Comparison of ENCODE assay signal across 1 cellular context in genomic region chr12:106302401-106303201, GRCh38.
TF ChIP-seq lines count a peak whose summit lies in the region.

Gene TCP11L2 (plus strand): TSS chr12:106302733. CDS start chr12:106311076, 8,343 bp downstream.

TF ChIP-seq in HepG2, 621 proteins besides CTCF, POLR2A, EP300 and RAD21 (continued from another document and continues in another):
- TF ChIP-seq ZNF318 (CRISPR knock-in tag; IDR thresholded peaks at IDR 0.05), result 0 out of 2 replicates have a peak, but pooled peaks have one; percentile 17
- TF ChIP-seq SRF (IDR thresholded peaks at IDR 0.05; ENCODE audit: low read depth, low read length), result no peak
- peak; percentile 14; the same call in 1 of the 2 replicates for TF ChIP-seq NR2F2 (IDR thresholded peaks at IDR 0.05; ENCODE audit: borderline replicate concordance, low read depth)
- no peak; the same call in 1 of the 2 replicates for TF ChIP-seq ZNF564 (CRISPR knock-in tag; IDR thresholded peaks at IDR 0.05)
- TF ChIP-seq ZNF646 (CRISPR knock-in tag; IDR thresholded peaks at IDR 0.05), result no peak
- TF ChIP-seq ZNF557 (CRISPR knock-in tag; IDR thresholded peaks at IDR 0.05), result no peak
- no peak for TF ChIP-seq ETV5 (CRISPR knock-in tag; IDR thresholded peaks at IDR 0.05; ENCODE audit: borderline replicate concordance)
- TF ChIP-seq UBTF (CRISPR knock-in tag; IDR thresholded peaks at IDR 0.05), result peak; percentile 72
- TF ChIP-seq ZNF234 (CRISPR knock-in tag; conservative IDR thresholded peaks at IDR 0.05), result no peak
- peak; percentile 64; the same call in 1 of the 2 replicates for TF ChIP-seq GABPB1 (CRISPR knock-in tag; IDR thresholded peaks at IDR 0.05)
- no peak for TF ChIP-seq ZNF576 (CRISPR knock-in tag; IDR thresholded peaks at IDR 0.05)
- TF ChIP-seq HMGXB4 (CRISPR knock-in tag; IDR thresholded peaks at IDR 0.05; ENCODE audit: borderline replicate concordance in 1 of 2, low read depth in 1 of 2), result peak; percentile 61 to 70
- TF ChIP-seq FOXK2 (IDR thresholded peaks at IDR 0.05), result peak; percentile 99
- no peak for TF ChIP-seq MIER2 (CRISPR knock-in tag; IDR thresholded peaks at IDR 0.05)
- TF ChIP-seq SIX1 (CRISPR knock-in tag; IDR thresholded peaks at IDR 0.05; ENCODE audit: borderline replicate concordance), result no peak
- peak; percentile 58; the same call in 1 of the 2 replicates for TF ChIP-seq PCBP1 (IDR thresholded peaks at IDR 0.05; ENCODE audit: borderline replicate concordance, low read depth, low read length)
- TF ChIP-seq TBP (CRISPR knock-in tag; IDR thresholded peaks at IDR 0.05), result no peak
- TF ChIP-seq NRL (CRISPR knock-in tag; IDR thresholded peaks at IDR 0.05; ENCODE audit: borderline replicate concordance), result peak; percentile 64
- TF ChIP-seq THAP11 (CRISPR knock-in tag; IDR thresholded peaks at IDR 0.05), result peak; percentile 39
- no peak for TF ChIP-seq PRDM15 (CRISPR knock-in tag; IDR thresholded peaks at IDR 0.05)
- peak; percentile 87; the same call in 1 of the 2 replicates for TF ChIP-seq CHCHD3 (CRISPR knock-in tag; IDR thresholded peaks at IDR 0.05)
- 0 out of 2 replicates have a peak, but pooled peaks have one; percentile 39 for TF ChIP-seq GFI1 (CRISPR knock-in tag; IDR thresholded peaks at IDR 0.05; ENCODE audit: borderline replicate concordance)
- peak; percentile 82 for TF ChIP-seq PATZ1 (CRISPR knock-in tag; IDR thresholded peaks at IDR 0.05)
- no peak; the same call in 1 of the 2 replicates for TF ChIP-seq CBFB (CRISPR knock-in tag; IDR thresholded peaks at IDR 0.05)
- no peak for TF ChIP-seq MBD4 (IDR thresholded peaks at IDR 0.05; ENCODE audit: borderline replicate concordance, low read length)
- no peak for TF ChIP-seq KLF6 (CRISPR knock-in tag; IDR thresholded peaks at IDR 0.05)
- no peak for TF ChIP-seq ERF (CRISPR knock-in tag; IDR thresholded peaks at IDR 0.05)
- no peak for TF ChIP-seq GZF1 (CRISPR knock-in tag; IDR thresholded peaks at IDR 0.05)
- TF ChIP-seq ZNF549 (CRISPR knock-in tag; IDR thresholded peaks at IDR 0.05), result no peak
- TF ChIP-seq HNRNPUL1 (IDR thresholded peaks at IDR 0.05; ENCODE audit: low read depth, low read length), result no peak
- TF ChIP-seq ZFAT (CRISPR knock-in tag; conservative IDR thresholded peaks at IDR 0.05), result no peak
- peak; percentile 26; the same call in 1 of the 2 replicates for TF ChIP-seq ZNF772 (CRISPR knock-in tag; IDR thresholded peaks at IDR 0.05)
